Comparison of ENCODE assay signal across 10 cellular contexts in genomic region chr17:4258867-4259266, GRCh38.
"Had no signal": no experiment of that assay in that cellular context is flagged by ENCODE, and none has a peak within 500 bp of the region (broad histone marks: within the 10 kb centered on the region; RNA-seq: fewer than 3 reads in every experiment).

No MANE protein-coding gene starts in this region.

- H3K27ac Mint-ChIP-seq: GM23338, H9, HFFc6, IgD-negative memory B cell had no signal

- H3K27me3 Mint-ChIP-seq: IgD-negative memory B cell had no signal

- H3K4me2 ChIP-seq: GM23338 had no signal

- FAIRE-seq: H1, H54, HepG2 had no signal

- H3K27ac ChIP-seq: HL-60 had no signal

- ATAC-seq: GM23338 had no signal

- H3K4me3 Mint-ChIP-seq: GM23338, H9, HFFc6 had no signal

- H2AFZ ChIP-seq: GM23338 had no signal

- DNase-seq: H9, HCEC 1CT, HFFc6, KG1 had no signal

- H3K4me3 ChIP-seq: GM23338 had no signal
